17 cellular contexts compared by ENCODE assay signal in the genomic region with DNA sequence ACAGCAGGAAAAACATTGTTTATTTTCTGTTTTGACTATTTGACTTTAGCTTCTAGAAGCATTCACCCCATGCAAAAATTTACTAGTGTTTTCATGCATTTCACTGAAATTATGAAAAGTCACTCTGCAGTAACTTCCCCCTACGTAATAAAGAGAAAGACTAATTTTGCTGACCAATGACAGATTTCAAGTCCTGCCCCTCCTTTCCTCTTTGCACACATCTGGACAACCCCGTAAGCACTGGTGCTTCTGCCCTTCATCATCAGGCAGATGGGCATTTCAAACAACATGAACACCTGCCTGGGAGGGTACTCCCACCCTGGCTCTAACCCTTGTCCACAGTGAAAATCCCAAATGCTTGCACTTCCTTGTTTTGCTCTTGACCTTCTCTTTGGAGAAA.
"Had no signal": no experiment of that assay in that cellular context is flagged by ENCODE, and none has a peak within 500 bp of the region (broad histone marks: within the 10 kb centered on the region; RNA-seq: fewer than 3 reads in every experiment).

No MANE protein-coding gene starts in this region.

- ATAC-seq: effector memory CD8-positive, alpha-beta T cell; pancreas; sciatic nerve; stimulated activated effector memory CD8-positive, alpha-beta T cell treated with anti-CD3 and anti-CD28 coated beads, Interleukin-12 subunit alpha, Interleukin-12 subunit beta, amount 100 ng/mL, for 72 hours; upper lobe of right lung had no signal

- FAIRE-seq: pancreas had no signal

- H3K27me3 ChIP-seq: pancreas, stomach, upper lobe of right lung had no signal

- H3K27ac ChIP-seq: pancreas, stomach, thoracic aorta, upper lobe of right lung had no signal

- H3K4me1 ChIP-seq: pancreas, stomach, upper lobe of right lung had no signal

- DNase-seq: activated B cell treated with CpG ODN at 0.5 μM for 24 hours; activated CD4-positive, alpha-beta memory T cell treated with anti-CD3 and anti-CD28 coated beads for 36 hours; activated CD4-positive, alpha-beta T cell treated with anti-CD3 and anti-CD28 coated beads for 4 hours; activated gamma-delta T cell treated with Interleukin-2 at 50 U/mL for 16 hours; activated T-cell treated with anti-CD3 and anti-CD28 coated beads for 4 hours; effector memory CD8-positive, alpha-beta T cell; foreskin fibroblast; mesendoderm; natural killer cell; pancreas; stimulated activated CD4-positive, alpha-beta T cell treated with anti-CD3 and anti-CD28 coated beads, Interleukin-4, amount 100 ng/mL, for 1 hour; stomach; upper lobe of right lung had no signal

- H3K9me3 ChIP-seq: pancreas, stomach, thoracic aorta, upper lobe of right lung had no signal

- H3K4me2 ChIP-seq: smooth muscle cell had no signal

- H3K36me3 ChIP-seq: pancreas, stomach, thoracic aorta, upper lobe of right lung had no signal

- H3K4me3 ChIP-seq: pancreas, smooth muscle cell, stomach, thoracic aorta, upper lobe of right lung had no signal
